In the genomic region with DNA sequence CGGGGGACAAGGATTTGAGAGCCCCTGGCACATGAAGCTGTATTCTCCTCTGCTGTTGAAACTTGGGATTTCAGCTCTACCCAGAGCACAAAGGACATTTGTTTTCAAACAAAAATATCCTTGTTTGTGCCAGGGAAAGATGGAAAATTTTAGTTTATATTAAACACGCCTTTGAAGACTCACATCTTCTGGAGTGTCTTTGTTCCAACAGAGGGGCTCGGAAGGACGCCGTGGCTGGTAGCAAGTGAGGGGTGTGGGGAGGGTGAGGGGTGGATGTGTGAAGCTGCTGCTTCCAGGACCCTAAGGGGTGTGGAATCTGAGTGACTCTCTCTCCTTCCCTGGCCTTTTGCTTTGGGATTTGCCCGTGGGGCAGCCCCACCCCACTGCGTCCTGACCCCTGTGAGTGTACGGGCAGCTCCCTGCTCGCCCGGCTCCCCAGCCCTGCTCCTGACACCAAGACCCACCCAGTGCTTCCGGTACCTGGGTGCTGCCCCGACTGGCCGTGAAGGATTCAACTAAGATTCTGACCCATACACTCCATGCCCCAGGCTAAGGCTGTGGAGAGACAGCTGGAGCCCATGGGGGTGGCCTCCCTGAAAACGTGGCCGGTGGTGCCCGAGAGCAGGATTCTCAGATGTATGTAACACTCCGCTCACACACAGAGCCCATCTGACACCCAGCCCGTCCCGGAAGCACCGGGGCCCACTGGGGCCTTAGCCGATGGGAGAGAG, we compare ENCODE assay signal across 11 cellular contexts. TPM values are rescaled to one million over a fixed set of nuclear protein-coding genes. Genes with fewer than 3 reads are reported as not detected.
DNase-seq lines count a peak whose midpoint lies in the region; ATAC-seq, FAIRE-seq and TF ChIP-seq lines count a peak whose summit lies in the region.
"Had no signal": no experiment of that assay in that cellular context is flagged by ENCODE, and none has a peak within 500 bp of the region (broad histone marks: within the 10 kb centered on the region; RNA-seq: fewer than 3 reads in every experiment).

No MANE protein-coding gene starts in this region.

- FAIRE-seq in GM12891 (lab: Jason Lieb, UNC) (no peak), urothelium cell line (lab: Jason Lieb, UNC) (no peak)

- in situ Hi-C loops in brain microvascular endothelial cell (cut with HindIII; ENCODE audit: low pct_ligation_motif_present, low sequenced_read_pairs): no loop called here

- H3K9me3 ChIP-seq in ascending aorta: no peaks in the 10 kb centered on the region
- H3K9me3 ChIP-seq: BLaER1 treated with 17β-estradiol and CSF1 and Interleukin-3, amounts not matched to agents 10 nM and 100 nM had no signal

- H3K36me3 ChIP-seq in ascending aorta (peaks cover 26 to 34% of the 10 kb centered on the region in 2 donors), brain microvascular endothelial cell (replicated peaks) (peaks cover 22% of the 10 kb centered on the region)

- peak; percentile 16 for DNase-seq in GM12891 (ENCODE audit: insufficient read length, low spot score)
- peak in 1 of 2 donors; percentile 66 for DNase-seq in ascending aorta (ENCODE audit: low spot score in 2 of 2)
- DNase-seq in left cardiac atrium: peak; percentile 23
- peak; percentile 71 for DNase-seq in posterior vena cava (ENCODE audit: low spot score)
- no peak for DNase-seq in urothelium cell line (ENCODE audit: low spot score)
- DNase-seq in NCI-H1105 (lab: John Stamatoyannopoulos, UW): no peak
- no peak for DNase-seq in brain microvascular endothelial cell
- DNase-seq: NCI-H774, T-helper 1 cell had no signal

- no peak for TF ChIP-seq POLR2A in GM12891 (IDR thresholded peaks at IDR 0.05; ENCODE audit: low read depth, low read length)

- peaks cover 35 to 60% of the 10 kb centered on the region in 2 donors for H3K4me1 ChIP-seq in ascending aorta

- intact Hi-C loops in ascending aorta (cut with DNase I) (loop anchor here (2.0 kb wide), 2 partner anchors 59 to 85 kb away; no protein-coding TSS in a partner anchor), left cardiac atrium (cut with DNase I) (loop anchor here in 1 of 2 donors (5.0 kb wide), 1 partner anchor 56 kb away; no protein-coding TSS in a partner anchor), posterior vena cava (cut with DNase I) (loop anchor here in 1 of 2 donors (10.0 kb wide), 1 partner anchor 53 kb away; no protein-coding TSS in a partner anchor)

- ATAC-seq in left cardiac atrium: no peak
- no peak for ATAC-seq in GM18870 (IDR thresholded peaks at IDR 0.05; ENCODE audit: unreplicated experiment)

- H3K27me3 ChIP-seq in ascending aorta: no peaks in the 10 kb centered on the region
- no peaks in the 10 kb centered on the region for H3K27me3 ChIP-seq in brain microvascular endothelial cell (replicated peaks)
- H3K27me3 ChIP-seq: BLaER1 treated with 17β-estradiol and CSF1 and Interleukin-3, amounts not matched to agents 10 nM and 100 nM had no signal

- no peak for TF ChIP-seq CTCF in ascending aorta (IDR thresholded peaks at IDR 0.05)
- no peak for TF ChIP-seq CTCF in brain microvascular endothelial cell (IDR thresholded peaks at IDR 0.05; ENCODE audit: low read depth, low read length, missing control alignments)

- H3K4me3 ChIP-seq in ascending aorta: peak overlapping the region; percentile 34 to 54
- no peak overlapping the region for H3K4me3 ChIP-seq in brain microvascular endothelial cell (ENCODE audit: low read depth, low read length)
- H3K4me3 ChIP-seq: BLaER1 treated with 17β-estradiol and CSF1 and Interleukin-3, amounts not matched to agents 10 nM and 100 nM had no signal

- H3K27ac ChIP-seq in ascending aorta: peak overlapping the region; percentile 94 to 98
- no peak overlapping the region for H3K27ac ChIP-seq in brain microvascular endothelial cell
- H3K27ac ChIP-seq: BLaER1 treated with 17β-estradiol and CSF1 and Interleukin-3, amounts not matched to agents 10 nM and 100 nM had no signal

TF ChIP-seq in GM12891, 5 proteins besides CTCF, POLR2A, EP300 and RAD21:
- TF ChIP-seq POLR2AphosphoS5 (IDR thresholded peaks at IDR 0.05; ENCODE audit: low read depth, low read length) (no peak), TAF1 (IDR thresholded peaks at IDR 0.05; ENCODE audit: low read depth, low read length) (no peak), SPI1 (IDR thresholded peaks at IDR 0.05; ENCODE audit: low read depth, low read length) (no peak), POU2F2 (IDR thresholded peaks at IDR 0.05; ENCODE audit: low read depth, low read length) (no peak), PAX5 (IDR thresholded peaks at IDR 0.05; ENCODE audit: insufficient read depth, low read length, severe bottlenecking) (no peak)

RNA-seq across cellular contexts. Expression of a gene that starts 59.6 kb away (rescaled TPM):
- polyA plus RNA-seq in GM12891 (2012; ENCODE audit: low read depth, missing spikeins): 5.2 TPM
- 24.7 TPM for total RNA-seq in ascending aorta
- 10 to 100 TPM; 22.9 to 25.7 TPM for total RNA-seq in left cardiac atrium
- 10 to 100 TPM; 19.8 to 26.9 TPM for total RNA-seq in posterior vena cava

Comparison
In these comparisons a context has a peak if more than half of its experiments do, and no peak if none do; other contexts are left out.
1. DNase-seq: peak in GM12891 (single experiment), left cardiac atrium (single experiment) and posterior vena cava (single experiment); none in urothelium cell line (single experiment), NCI-H1105 (single experiment) and brain microvascular endothelial cell (single experiment).